Comparison of ENCODE assay signal across 13 cellular contexts in genomic region chr10:8051109-8051781, GRCh38. TPM values are rescaled to one million over a fixed set of nuclear protein-coding genes. Genes with fewer than 3 reads are reported as not detected.
DNase-seq lines count a peak whose midpoint lies in the region; ATAC-seq and TF ChIP-seq lines count a peak whose summit lies in the region.
"Had no signal": no experiment of that assay in that cellular context is flagged by ENCODE, and none has a peak within 500 bp of the region (broad histone marks: within the 10 kb centered on the region; RNA-seq: fewer than 3 reads in every experiment).

No MANE protein-coding gene starts in this region.

- H3K4me1 ChIP-seq in left ventricle myocardium inferior (peaks cover 75% of the 10 kb centered on the region), tibial nerve (peaks cover 0 to 84% (median 54%) of the 10 kb centered on the region in 4 donors)

- H3K27me3 ChIP-seq in left ventricle myocardium inferior (ENCODE audit: low read depth) (peaks cover 100% of the 10 kb centered on the region), tibial nerve (peaks cover 5 to 100% of the 10 kb centered on the region in 2 donors)

- DNase-seq in left ventricle myocardium inferior (no peak), cardiac septum (ENCODE audit: low spot score) (no peak), mesenteric fat pad (ENCODE audit: low spot score) (peak; percentile 62), tibial nerve (ENCODE audit: low spot score in 2 of 2) (no peak), epidermal melanocyte (ENCODE audit: insufficient read length, low spot score) (no peak), NCI-H2171 (lab: John Stamatoyannopoulos, UW) (no peak), NCI-H146 treated with DMSO at 0.1 percent for 48 hours (lab: John Stamatoyannopoulos, UW; ENCODE audit: unreplicated experiment) (no peak)
- DNase-seq: anterior cingulate cortex, NCI-H1092 treated with DMSO at 0.1 percent for 48 hours had no signal

- WGBS in tibial nerve, 2 donors, result 4 to 13% methylated on average over 13 to 23 of the region's 48 CpGs

- no peak for TF ChIP-seq EP300 in tibial nerve (IDR thresholded peaks at IDR 0.05)

- H3K27me3 Mint-ChIP-seq in activated T-helper 17 cell treated with anti-CD3 and anti-CD28 coated beads, Interleukin-2, amount 50 U/mL, for 72 hours, result peaks cover 40% of the 10 kb centered on the region

- peak overlapping the region; percentile 62 for H3K4me3 Mint-ChIP-seq in activated T-helper 17 cell treated with anti-CD3 and anti-CD28 coated beads, Interleukin-2, amount 50 U/mL, for 72 hours

- no peaks in the 10 kb centered on the region for H3K9me3 ChIP-seq in left ventricle myocardium inferior (replicated peaks)
- H3K9me3 ChIP-seq in tibial nerve, result no peaks in the 10 kb centered on the region

- TF ChIP-seq CTCF in left ventricle myocardium inferior (IDR thresholded peaks at IDR 0.05; ENCODE audit: borderline replicate concordance), result no peak
- TF ChIP-seq CTCF in tibial nerve (IDR thresholded peaks at IDR 0.05), result no peak

- H3K27ac ChIP-seq in left ventricle myocardium inferior (replicated peaks) (peak overlapping the region; percentile 60), tibial nerve (no peak overlapping the region)

- no peaks in the 10 kb centered on the region for H3K36me3 ChIP-seq in left ventricle myocardium inferior
- no peaks in the 10 kb centered on the region for H3K36me3 ChIP-seq in tibial nerve

- H3K4me1 Mint-ChIP-seq in activated T-helper 17 cell treated with anti-CD3 and anti-CD28 coated beads, Interleukin-2, amount 50 U/mL, for 72 hours, result peaks cover 14% of the 10 kb centered on the region

- intact Hi-C loops in left ventricle myocardium inferior (cut with micrococcal nuclease) (no loop called here), cardiac septum (cut with DNase I) (no loop called here)

- ATAC-seq in activated T-helper 17 cell treated with anti-CD3 and anti-CD28 coated beads, Interleukin-2, amount 50 U/mL, for 72 hours (replicated peaks), result no peak

- no peak for TF ChIP-seq POLR2A in tibial nerve (IDR thresholded peaks at IDR 0.05)

- H3K9me3 Mint-ChIP-seq in activated T-helper 17 cell treated with anti-CD3 and anti-CD28 coated beads, Interleukin-2, amount 50 U/mL, for 72 hours, result no peaks in the 10 kb centered on the region
- H3K9me3 Mint-ChIP-seq: CD4-positive, alpha-beta T cell had no signal

- H3K4me3 ChIP-seq in left ventricle myocardium inferior, result peak overlapping the region; percentile 67
- peak overlapping the region in 3 of 4 donors; percentile 29 to 48 (median 37) for H3K4me3 ChIP-seq in tibial nerve

- H3K27ac Mint-ChIP-seq in activated T-helper 17 cell treated with anti-CD3 and anti-CD28 coated beads, Interleukin-2, amount 50 U/mL, for 72 hours, result no peak overlapping the region

- H3K36me3 Mint-ChIP-seq in activated T-helper 17 cell treated with anti-CD3 and anti-CD28 coated beads, Interleukin-2, amount 50 U/mL, for 72 hours (ENCODE audit: low read depth), result peaks cover 35% of the 10 kb centered on the region

RNA-seq across cellular contexts. Expression of gene GATA3, which starts 3.2 kb away (rescaled TPM):
- total RNA-seq in left ventricle myocardium inferior (1.4 TPM), cardiac septum (1.2 TPM), mesenteric fat pad (5.5 TPM), tibial nerve (under 1 TPM in 1 of 4 donors, not detected in 3; 0.60 TPM)
- 10 to 100 TPM; 14.2 to 25.2 TPM for total RNA-seq in activated T-helper 17 cell treated with anti-CD3 and anti-CD28 coated beads, Interleukin-2, amount 50 U/mL, for 72 hours
- total RNA-seq: fibroblast of lung, OCI-LY7 had no signal
